ENCODE assay signal across 8 cellular contexts in genomic region chr4:26860157-26860921, GRCh38. TPM values are rescaled to one million over a fixed set of nuclear protein-coding genes. Genes with fewer than 3 reads are reported as not detected.
DNase-seq lines count a peak whose midpoint lies in the region; ATAC-seq, FAIRE-seq and TF ChIP-seq lines count a peak whose summit lies in the region.

Gene STIM2, plus strand, starts transcription at chr4:26860841.

- DNase-seq in NCI-H187 (lab: John Stamatoyannopoulos, UW) (peak; percentile 98), T-helper 2 cell (peak; percentile 96 to 99 (median 97)), left ventricle myocardium superior (peak; percentile 98), psoas muscle (peak; percentile 94 to 98), urothelium cell line (ENCODE audit: low spot score) (peak; percentile 86)

- peaks cover 39% of the 10 kb centered on the region for H3K4me1 ChIP-seq in psoas muscle

- 0 to 1% (median 0%) methylated on average over 62 to 74 of the region's 74 CpGs for WGBS in psoas muscle, 3 donors

- H3K4me3 ChIP-seq in psoas muscle: peak within 1 kb of the TSS; percentile 94

- H3K27me3 ChIP-seq in psoas muscle (ENCODE audit: insufficient read depth in 3 of 3, low read length in 2 of 3): no peaks in the 10 kb centered on the region

- TF ChIP-seq CTCF in psoas muscle (IDR thresholded peaks at IDR 0.05): no peak

- H3K36me3 ChIP-seq in psoas muscle (ENCODE audit: insufficient read depth in 1 of 2, low read depth in 1 of 2): no peaks in the 10 kb centered on the region

- peak within 1 kb of the TSS; percentile 89 for H3K27ac ChIP-seq in angular gyrus (ENCODE audit: low read depth, low read length)
- H3K27ac ChIP-seq in psoas muscle: peak within 1 kb of the TSS; percentile 89

- intact Hi-C loops in left ventricle myocardium superior (cut with micrococcal nuclease): no loop called here
- intact Hi-C loops in psoas muscle (cut with DNase I): loop anchor here (2.0 to 10.0 kb wide), 3 partner anchors 124 to 278 kb away; partner anchors contain the start of gene TBC1D19 (in 1 of the 2)

- peak; percentile 64 for ATAC-seq in GM18498 (IDR thresholded peaks at IDR 0.05; ENCODE audit: unreplicated experiment)
- ATAC-seq in HG02938 (IDR thresholded peaks at IDR 0.05; ENCODE audit: unreplicated experiment): peak; percentile 55
- peak; percentile 92 for ATAC-seq in left ventricle myocardium superior
- peak; percentile 91 to 94 (median 92) for ATAC-seq in psoas muscle

- H3K9me3 ChIP-seq in psoas muscle: no peaks in the 10 kb centered on the region

- peak; percentile 55 for FAIRE-seq in urothelium cell line (lab: Jason Lieb, UNC)

RNA-seq across cellular contexts. Expression of gene STIM2, which starts in this region (rescaled TPM):
- total RNA-seq in left ventricle myocardium superior: 12.5 TPM
- 1 to 10 TPM; 4.9 to 8.4 (median 5.9) TPM for total RNA-seq in psoas muscle
- polyA plus RNA-seq in psoas muscle: 1 to 10 TPM; 2.4 to 4.7 (median 4.0) TPM

Comparison
In these comparisons a context has a peak if more than half of its experiments do, and no peak if none do; other contexts are left out.
1. Peak in every context shown above with its lines: DNase-seq, ATAC-seq, H3K4me3 ChIP-seq and H3K27ac ChIP-seq.